In genomic region chr7:16801579-16801978, GRCh38 we compare ENCODE assay signal across 2 cellular contexts.
TF ChIP-seq lines count a peak whose summit lies in the region.

No MANE protein-coding gene starts in this region.

TF ChIP-seq in HepG2, 621 proteins besides CTCF, POLR2A, EP300 and RAD21:
- peak; percentile 52 to 82 for TF ChIP-seq MAFK (conservative IDR thresholded peaks at IDR 0.05 in 1 of 2, IDR thresholded peaks at IDR 0.05 in 1 of 2; ENCODE audit: low read length in 2 of 2)
- no peak for TF ChIP-seq SUZ12 (IDR thresholded peaks at IDR 0.05; ENCODE audit: low read depth, low read length)
- peak; percentile 60; the same call in 1 of the 2 replicates for TF ChIP-seq MAFF (IDR thresholded peaks at IDR 0.05; ENCODE audit: low read depth, low read length)
TF ChIP-seq in HepG2: peak in this region for 2.

TF ChIP-seq in SK-N-SH, 30 proteins besides CTCF, POLR2A, EP300 and RAD21:
- TF ChIP-seq TEAD4 (IDR thresholded peaks at IDR 0.05; ENCODE audit: borderline replicate concordance, insufficient read depth) (no peak), CHD2 (IDR thresholded peaks at IDR 0.05; ENCODE audit: low read length, partially characterized antibody) (no peak), NRF1 (IDR thresholded peaks at IDR 0.05; ENCODE audit: low read depth, low read length) (no peak), POLR2AphosphoS5 (IDR thresholded peaks at IDR 0.05; ENCODE audit: low read depth, low read length) (no peak), ELF1 (IDR thresholded peaks at IDR 0.05) (no peak), NFIC (IDR thresholded peaks at IDR 0.05; ENCODE audit: borderline replicate concordance) (no peak), FOXJ3 (CRISPR knock-in tag; IDR thresholded peaks at IDR 0.05) (no peak), RXRA (IDR thresholded peaks at IDR 0.05; ENCODE audit: borderline replicate concordance, low read depth) (no peak), SIN3A (IDR thresholded peaks at IDR 0.05; ENCODE audit: borderline replicate concordance, low read depth, low read length) (no peak), MAX (IDR thresholded peaks at IDR 0.05; ENCODE audit: low read depth) (no peak), EZH2phosphoT487 (IDR thresholded peaks at IDR 0.05; ENCODE audit: borderline replicate concordance, low read depth) (no peak), MEF2A (IDR thresholded peaks at IDR 0.05; ENCODE audit: borderline replicate concordance, low read depth) (no peak), TCF12 (IDR thresholded peaks at IDR 0.05) (no peak), GATA2 (CRISPR knock-in tag; IDR thresholded peaks at IDR 0.05) (no peak)
- TF ChIP-seq, protein P1, sequence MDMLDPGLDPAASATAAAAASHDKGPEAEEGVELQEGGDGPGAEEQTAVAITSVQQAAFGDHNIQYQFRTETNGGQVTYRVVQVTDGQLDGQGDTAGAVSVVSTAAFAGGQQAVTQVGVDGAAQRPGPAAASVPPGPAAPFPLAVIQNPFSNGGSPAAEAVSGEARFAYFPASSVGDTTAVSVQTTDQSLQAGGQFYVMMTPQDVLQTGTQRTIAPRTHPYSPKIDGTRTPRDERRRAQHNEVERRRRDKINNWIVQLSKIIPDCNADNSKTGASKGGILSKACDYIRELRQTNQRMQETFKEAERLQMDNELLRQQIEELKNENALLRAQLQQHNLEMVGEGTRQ (IDR thresholded peaks at IDR 0.05; ENCODE audit: borderline replicate concordance, low read depth, low read length) = no peak
- TF ChIP-seq, protein P2, sequence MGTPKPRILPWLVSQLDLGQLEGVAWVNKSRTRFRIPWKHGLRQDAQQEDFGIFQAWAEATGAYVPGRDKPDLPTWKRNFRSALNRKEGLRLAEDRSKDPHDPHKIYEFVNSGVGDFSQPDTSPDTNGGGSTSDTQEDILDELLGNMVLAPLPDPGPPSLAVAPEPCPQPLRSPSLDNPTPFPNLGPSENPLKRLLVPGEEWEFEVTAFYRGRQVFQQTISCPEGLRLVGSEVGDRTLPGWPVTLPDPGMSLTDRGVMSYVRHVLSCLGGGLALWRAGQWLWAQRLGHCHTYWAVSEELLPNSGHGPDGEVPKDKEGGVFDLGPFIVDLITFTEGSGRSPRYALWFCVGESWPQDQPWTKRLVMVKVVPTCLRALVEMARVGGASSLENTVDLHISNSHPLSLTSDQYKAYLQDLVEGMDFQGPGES (IDR thresholded peaks at IDR 0.05; ENCODE audit: low read depth, low read length) = no peak
- TF ChIP-seq, protein P3, sequence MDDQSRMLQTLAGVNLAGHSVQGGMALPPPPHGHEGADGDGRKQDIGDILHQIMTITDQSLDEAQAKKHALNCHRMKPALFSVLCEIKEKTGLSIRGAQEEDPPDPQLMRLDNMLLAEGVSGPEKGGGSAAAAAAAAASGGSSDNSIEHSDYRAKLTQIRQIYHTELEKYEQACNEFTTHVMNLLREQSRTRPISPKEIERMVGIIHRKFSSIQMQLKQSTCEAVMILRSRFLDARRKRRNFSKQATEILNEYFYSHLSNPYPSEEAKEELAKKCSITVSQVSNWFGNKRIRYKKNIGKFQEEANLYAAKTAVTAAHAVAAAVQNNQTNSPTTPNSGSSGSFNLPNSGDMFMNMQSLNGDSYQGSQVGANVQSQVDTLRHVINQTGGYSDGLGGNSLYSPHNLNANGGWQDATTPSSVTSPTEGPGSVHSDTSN (IDR thresholded peaks at IDR 0.05) = no peak
- TF ChIP-seq, protein P4, sequence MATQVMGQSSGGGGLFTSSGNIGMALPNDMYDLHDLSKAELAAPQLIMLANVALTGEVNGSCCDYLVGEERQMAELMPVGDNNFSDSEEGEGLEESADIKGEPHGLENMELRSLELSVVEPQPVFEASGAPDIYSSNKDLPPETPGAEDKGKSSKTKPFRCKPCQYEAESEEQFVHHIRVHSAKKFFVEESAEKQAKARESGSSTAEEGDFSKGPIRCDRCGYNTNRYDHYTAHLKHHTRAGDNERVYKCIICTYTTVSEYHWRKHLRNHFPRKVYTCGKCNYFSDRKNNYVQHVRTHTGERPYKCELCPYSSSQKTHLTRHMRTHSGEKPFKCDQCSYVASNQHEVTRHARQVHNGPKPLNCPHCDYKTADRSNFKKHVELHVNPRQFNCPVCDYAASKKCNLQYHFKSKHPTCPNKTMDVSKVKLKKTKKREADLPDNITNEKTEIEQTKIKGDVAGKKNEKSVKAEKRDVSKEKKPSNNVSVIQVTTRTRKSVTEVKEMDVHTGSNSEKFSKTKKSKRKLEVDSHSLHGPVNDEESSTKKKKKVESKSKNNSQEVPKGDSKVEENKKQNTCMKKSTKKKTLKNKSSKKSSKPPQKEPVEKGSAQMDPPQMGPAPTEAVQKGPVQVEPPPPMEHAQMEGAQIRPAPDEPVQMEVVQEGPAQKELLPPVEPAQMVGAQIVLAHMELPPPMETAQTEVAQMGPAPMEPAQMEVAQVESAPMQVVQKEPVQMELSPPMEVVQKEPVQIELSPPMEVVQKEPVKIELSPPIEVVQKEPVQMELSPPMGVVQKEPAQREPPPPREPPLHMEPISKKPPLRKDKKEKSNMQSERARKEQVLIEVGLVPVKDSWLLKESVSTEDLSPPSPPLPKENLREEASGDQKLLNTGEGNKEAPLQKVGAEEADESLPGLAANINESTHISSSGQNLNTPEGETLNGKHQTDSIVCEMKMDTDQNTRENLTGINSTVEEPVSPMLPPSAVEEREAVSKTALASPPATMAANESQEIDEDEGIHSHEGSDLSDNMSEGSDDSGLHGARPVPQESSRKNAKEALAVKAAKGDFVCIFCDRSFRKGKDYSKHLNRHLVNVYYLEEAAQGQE (IDR thresholded peaks at IDR 0.05; ENCODE audit: low read depth, low read length) = no peak
